ENCODE assay signal across 1 cellular context in the genomic region with DNA sequence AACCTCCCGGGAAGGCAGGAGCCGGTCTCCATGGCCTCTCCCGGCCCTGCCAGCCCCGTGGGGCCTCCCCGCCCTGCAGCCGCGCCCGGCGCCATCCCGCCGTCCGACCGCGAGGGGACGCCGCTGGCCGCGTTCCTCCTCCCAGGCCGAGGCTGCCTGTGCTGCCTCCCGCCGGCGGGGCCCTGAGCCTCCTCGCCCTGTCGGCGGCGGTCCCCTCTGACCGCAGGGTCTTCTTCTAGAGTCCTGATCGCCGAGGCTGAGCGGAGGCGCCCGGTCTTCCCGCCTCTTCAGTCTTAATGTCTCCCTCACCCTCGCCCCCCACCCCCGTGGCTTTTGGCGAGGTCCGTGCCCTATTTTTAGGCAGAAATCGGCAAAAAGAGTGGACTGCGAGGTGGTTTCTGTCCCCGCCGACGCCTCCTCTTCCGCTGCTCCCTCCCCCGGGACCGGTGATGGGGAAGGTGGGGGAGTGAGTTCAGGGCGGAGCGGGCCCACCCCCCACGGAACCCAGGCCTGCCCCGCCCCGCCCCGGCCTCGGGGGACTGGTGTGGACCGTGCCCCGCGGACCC.
TF ChIP-seq lines count a peak whose summit lies in the region.

No MANE protein-coding gene starts in this region.

TF ChIP-seq in H1, 55 proteins besides CTCF, POLR2A, EP300 and RAD21:
- TF ChIP-seq, protein P1, sequence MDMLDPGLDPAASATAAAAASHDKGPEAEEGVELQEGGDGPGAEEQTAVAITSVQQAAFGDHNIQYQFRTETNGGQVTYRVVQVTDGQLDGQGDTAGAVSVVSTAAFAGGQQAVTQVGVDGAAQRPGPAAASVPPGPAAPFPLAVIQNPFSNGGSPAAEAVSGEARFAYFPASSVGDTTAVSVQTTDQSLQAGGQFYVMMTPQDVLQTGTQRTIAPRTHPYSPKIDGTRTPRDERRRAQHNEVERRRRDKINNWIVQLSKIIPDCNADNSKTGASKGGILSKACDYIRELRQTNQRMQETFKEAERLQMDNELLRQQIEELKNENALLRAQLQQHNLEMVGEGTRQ (IDR thresholded peaks at IDR 0.05; ENCODE audit: low read length), result peak; percentile 23; the same call in 1 of the 2 replicates
- 0 out of 2 replicates have a peak, but pooled peaks have one; percentile 30 for TF ChIP-seq EGR1 (IDR thresholded peaks at IDR 0.05; ENCODE audit: borderline replicate concordance, low read depth, low read length)
- peak; percentile 48; the same call in 1 of the 2 replicates for TF ChIP-seq TAF1 (IDR thresholded peaks at IDR 0.05; ENCODE audit: low read depth, low read length)
- peak; percentile 84 for TF ChIP-seq KDM4A (IDR thresholded peaks at IDR 0.05; ENCODE audit: low read depth, low read length, severe bottlenecking)
- TF ChIP-seq YY1 (IDR thresholded peaks at IDR 0.05; ENCODE audit: low read depth, low read length), result peak; percentile 74; the same call in 1 of the 2 replicates
- TF ChIP-seq, protein P2, sequence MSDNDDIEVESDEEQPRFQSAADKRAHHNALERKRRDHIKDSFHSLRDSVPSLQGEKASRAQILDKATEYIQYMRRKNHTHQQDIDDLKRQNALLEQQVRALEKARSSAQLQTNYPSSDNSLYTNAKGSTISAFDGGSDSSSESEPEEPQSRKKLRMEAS (IDR thresholded peaks at IDR 0.05), result peak; percentile 35; the same call in 1 of the 2 replicates
- 0 out of 4 replicates have a peak, but pooled peaks have one; percentile 10 to 59 for TF ChIP-seq SIN3A (conservative IDR thresholded peaks at IDR 0.05 in 1 of 2, IDR thresholded peaks at IDR 0.05 in 1 of 2; ENCODE audit: low read depth in 1 of 2, low read length in 2 of 2)
- peak; percentile 89 for TF ChIP-seq RBBP5 (IDR thresholded peaks at IDR 0.05; ENCODE audit: borderline replicate concordance, low read depth, low read length)
- no peak for TF ChIP-seq KDM5A (IDR thresholded peaks at IDR 0.05; ENCODE audit: low read length)
- TF ChIP-seq RNF2 (IDR thresholded peaks at IDR 0.05; ENCODE audit: borderline replicate concordance, low read depth, low read length, missing control alignments, poor library complexity, severe bottlenecking), result peak; percentile 49
- TF ChIP-seq BRCA1 (IDR thresholded peaks at IDR 0.05; ENCODE audit: low read depth, low read length), result no peak
- TF ChIP-seq PHF8 (conservative IDR thresholded peaks at IDR 0.05; ENCODE audit: low read depth, low read length), result peak; percentile 40; the same call in 1 of the 2 replicates
- TF ChIP-seq GABPA (IDR thresholded peaks at IDR 0.05; ENCODE audit: borderline replicate concordance, insufficient read depth, low read length), result peak; percentile 74; the same call in 1 of the 2 replicates
- TF ChIP-seq TBP (IDR thresholded peaks at IDR 0.05; ENCODE audit: low read depth, low read length), result peak; percentile 28; the same call in 1 of the 2 replicates
- TF ChIP-seq SRF (IDR thresholded peaks at IDR 0.05; ENCODE audit: low read depth, low read length), result no peak
- TF ChIP-seq EZH2 (IDR thresholded peaks at IDR 0.05; ENCODE audit: low read depth, low read length, severe bottlenecking), result no peak
- TF ChIP-seq TCF12 (IDR thresholded peaks at IDR 0.05; ENCODE audit: low read depth, low read length), result no peak
- TF ChIP-seq TAF7 (optimal IDR thresholded peaks at IDR 0.05; ENCODE audit: borderline replicate concordance, low read depth, low read length), result peak; percentile 29
- no peak for TF ChIP-seq RFX5 (IDR thresholded peaks at IDR 0.05; ENCODE audit: borderline replicate concordance, low read depth, low read length)
- 0 out of 2 replicates have a peak, but pooled peaks have one; percentile 42 for TF ChIP-seq TEAD4 (IDR thresholded peaks at IDR 0.05; ENCODE audit: low read depth, low read length)
- peak; percentile 83 for TF ChIP-seq KDM1A (IDR thresholded peaks at IDR 0.05; ENCODE audit: borderline replicate concordance, low read length)
- TF ChIP-seq ASH2L (IDR thresholded peaks at IDR 0.05; ENCODE audit: low read length), result peak; percentile 92
- no peak for TF ChIP-seq POLR2AphosphoS5 (IDR thresholded peaks at IDR 0.05; ENCODE audit: low read depth, low read length)
- TF ChIP-seq CREB1 (IDR thresholded peaks at IDR 0.05), result peak; percentile 15; the same call in 1 of the 2 replicates
